19 cellular contexts compared by ENCODE assay signal in the genomic region with DNA sequence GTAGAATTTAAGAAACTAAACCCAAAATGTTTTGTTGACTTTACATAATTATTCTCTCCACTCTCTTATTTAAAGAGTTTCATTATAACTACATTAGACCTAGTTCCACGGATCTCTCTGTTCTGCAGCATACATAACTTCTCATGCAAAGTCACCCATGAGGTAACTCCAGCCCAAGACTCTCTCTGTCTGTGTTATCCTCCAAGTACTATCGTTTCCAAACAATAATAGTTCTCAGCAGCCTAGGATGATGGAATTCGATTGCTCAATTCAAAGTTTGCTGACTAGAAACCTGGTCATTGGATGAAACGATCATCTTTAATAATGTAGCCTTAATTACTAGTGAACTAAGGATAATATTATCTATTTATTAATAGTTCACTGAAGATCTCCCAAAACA.
"Had no signal": no experiment of that assay in that cellular context is flagged by ENCODE, and none has a peak within 500 bp of the region (broad histone marks: within the 10 kb centered on the region; RNA-seq: fewer than 3 reads in every experiment).

No MANE protein-coding gene starts in this region.

- H3K27ac ChIP-seq: adrenal gland, body of pancreas, foreskin keratinocyte, right atrium auricular region, suprapubic skin, upper lobe of left lung had no signal

- H3K9me3 ChIP-seq: adrenal gland, body of pancreas, right atrium auricular region, suprapubic skin, upper lobe of left lung had no signal

- H3K36me3 ChIP-seq: adrenal gland, right atrium auricular region, suprapubic skin, upper lobe of left lung had no signal

- H3K4me3 ChIP-seq: adrenal gland, body of pancreas, right atrium auricular region, suprapubic skin, upper lobe of left lung had no signal

- H3K4me1 ChIP-seq: adrenal gland, foreskin keratinocyte, right atrium auricular region, suprapubic skin, upper lobe of left lung had no signal

- ATAC-seq: body of pancreas; foreskin keratinocyte; stimulated activated naive CD8-positive, alpha-beta T cell treated with anti-CD3 and anti-CD28 coated beads, Interleukin-15, Interleukin-2, amounts not matched to agents 100 U/mL and 50 U/mL, for 24 hours; T-helper 17 cell had no signal

- DNase-seq: activated CD4-positive, alpha-beta memory T cell treated with anti-CD3 and anti-CD28 coated beads, Interleukin-2, amount 10 ng/mL, durations not matched to agents 7 days and 5 days; activated CD4-positive, alpha-beta T cell treated with anti-CD3 and anti-CD28 coated beads for 4 hours; activated naive CD4-positive, alpha-beta T cell treated with anti-CD3 and anti-CD28 coated beads, Interleukin-2, amount 50 U/mL, for 16 hours; activated T-cell treated with anti-CD3 and anti-CD28 coated beads, Interleukin-2, amount 50 U/mL, for 24 hours; adrenal gland; body of pancreas; effector memory CD4-positive, alpha-beta T cell; foreskin keratinocyte; glutamatergic neuron; hypothalamus; nucleus accumbens; small intestine; stimulated activated CD4-positive, alpha-beta T cell treated with anti-CD3 and anti-CD28 coated beads, Interleukin-4, amount 100 ng/mL, for 4 hours; stimulated activated CD8-positive, alpha-beta memory T cell treated with anti-CD3 and anti-CD28 coated beads, Interleukin-4, amount 100 ng/mL, for 48 hours; stimulated activated naive CD8-positive, alpha-beta T cell treated with anti-CD3 and anti-CD28 coated beads, Interleukin-15, Interleukin-2, amounts not matched to agents 100 U/mL and 50 U/mL, for 24 hours; T-helper 17 cell had no signal

- H3K27me3 ChIP-seq: adrenal gland, body of pancreas, foreskin keratinocyte, right atrium auricular region, suprapubic skin, upper lobe of left lung had no signal
